15 cellular contexts compared by ENCODE assay signal in the genomic region with DNA sequence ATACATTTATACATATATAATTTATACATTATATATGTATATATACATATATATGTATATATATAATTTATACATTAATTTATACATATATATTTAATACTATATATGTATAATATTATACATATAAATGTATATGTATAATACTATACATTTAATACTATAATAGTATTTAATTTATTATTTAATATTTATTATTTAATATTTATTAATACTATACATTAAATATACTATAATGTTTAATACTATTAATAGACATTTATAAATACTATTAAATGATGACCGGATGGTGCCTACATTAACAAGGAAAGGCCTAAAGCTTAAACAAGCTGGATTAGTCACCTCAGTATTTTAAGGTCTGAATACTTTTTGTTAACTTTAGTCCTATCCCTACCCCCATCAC.
DNase-seq lines count a peak whose midpoint lies in the region; ATAC-seq, FAIRE-seq and TF ChIP-seq lines count a peak whose summit lies in the region.
"Had no signal": no experiment of that assay in that cellular context is flagged by ENCODE, and none has a peak within 500 bp of the region (broad histone marks: within the 10 kb centered on the region; RNA-seq: fewer than 3 reads in every experiment).

No MANE protein-coding gene starts in this region.

- 0 out of 2 replicates have a peak overlapping the region, but pooled peaks have one; percentile 6 for H2AFZ ChIP-seq in H1 (ENCODE audit: low read length)

- no peaks in the 10 kb centered on the region for H3K4me1 Mint-ChIP-seq in naive thymus-derived CD8-positive, alpha-beta T cell
- H3K4me1 Mint-ChIP-seq: CD14-positive monocyte had no signal

- H4K91ac ChIP-seq in H1 (replicated peaks; ENCODE audit: insufficient read length, low read length) = no peak overlapping the region

- H4K20me1 ChIP-seq in H1 (replicated peaks in 1 of 2; ENCODE audit: control insufficient read depth in 1 of 2, insufficient read depth in 2 of 2, low read length in 2 of 2) = no peaks in the 10 kb centered on the region
- H4K20me1 ChIP-seq: BLaER1 had no signal

- H4K5ac ChIP-seq in H1 (ENCODE audit: insufficient read length, low read depth, low read length) = no peak overlapping the region

- no peak overlapping the region for H2BK20ac ChIP-seq in H1 (ENCODE audit: low read length)

- H3K36me3 Mint-ChIP-seq in naive thymus-derived CD8-positive, alpha-beta T cell = no peaks in the 10 kb centered on the region
- H3K36me3 Mint-ChIP-seq: CD14-positive monocyte; CD8-positive, alpha-beta T cell had no signal

- no peak for TF ChIP-seq RAD21 in H1 (IDR thresholded peaks at IDR 0.05 in 1 of 2, conservative IDR thresholded peaks at IDR 0.05 in 1 of 2; ENCODE audit: low read depth in 2 of 2, low read length in 2 of 2)

- H3K79me1 ChIP-seq in H1 (ENCODE audit: low read depth, low read length) = no peaks in the 10 kb centered on the region

- no peak overlapping the region for H3K9ac ChIP-seq in H1 (replicated peaks in 1 of 4; ENCODE audit: extremely low read depth in 1 of 4, low read depth in 3 of 4, low read length in 3 of 4)
- H3K9ac ChIP-seq: BLaER1 had no signal

- TF ChIP-seq CTCF in H1 (IDR thresholded peaks at IDR 0.05; ENCODE audit: control extremely low read depth in 1 of 3, insufficient read depth in 1 of 3, low read depth in 1 of 3, low read length in 3 of 3) (no peak), pancreas (IDR thresholded peaks at IDR 0.05) (no peak)

- H2BK120ac ChIP-seq in H1 (replicated peaks; ENCODE audit: low read depth, low read length) = no peak overlapping the region

- peaks cover 0 to 13% (median 0%) of the 10 kb centered on the region in 9 donors for H3K9me3 Mint-ChIP-seq in naive thymus-derived CD8-positive, alpha-beta T cell
- H3K9me3 Mint-ChIP-seq: CD8-positive, alpha-beta T cell had no signal

- intact Hi-C loops in pancreas (cut with DNase I) = no loop called here

- no peak overlapping the region for H3K4me2 ChIP-seq in H1 (ENCODE audit: insufficient read depth in 1 of 2, low read depth in 2 of 2, low read length in 2 of 2)
- H3K4me2 ChIP-seq: A549, BLaER1 had no signal

- H3K23ac ChIP-seq in H1 (ENCODE audit: insufficient read length) = no peak overlapping the region

- no peaks in the 10 kb centered on the region for H3K23me2 ChIP-seq in H1 (ENCODE audit: low read depth, low read length)

- H2AK5ac ChIP-seq in H1 (ENCODE audit: low read depth, low read length) = no peak overlapping the region

- no peak overlapping the region for H4K8ac ChIP-seq in H1 (ENCODE audit: extremely low read depth, insufficient read depth, low read length)

- no peak overlapping the region for H3K4me3 ChIP-seq in H1 (ENCODE audit: extremely low read depth in 1 of 4, insufficient read depth in 2 of 4, low read depth in 3 of 4, low read length in 4 of 4)
- no peak overlapping the region for H3K4me3 ChIP-seq in pancreas
- H3K4me3 ChIP-seq: A549, BLaER1, GM12878, HAP-1 had no signal

- H3K4me3 Mint-ChIP-seq in naive thymus-derived CD8-positive, alpha-beta T cell = no peak overlapping the region
- H3K4me3 Mint-ChIP-seq: CD14-positive monocyte; CD8-positive, alpha-beta T cell had no signal

- TF ChIP-seq POLR2A in H1 (IDR thresholded peaks at IDR 0.05; ENCODE audit: control extremely low read depth in 1 of 2, low read depth in 2 of 2, low read length in 2 of 2) = no peak

- H3K56ac ChIP-seq in H1 (replicated peaks; ENCODE audit: insufficient read length, low read depth, low read length) = no peak overlapping the region

- H2BK15ac ChIP-seq in H1 (ENCODE audit: low read length) = no peak overlapping the region

- H3K79me2 ChIP-seq in H1 (ENCODE audit: control insufficient read depth in 1 of 2, insufficient read depth in 2 of 2, low read length in 2 of 2) = no peaks in the 10 kb centered on the region

- no peak overlapping the region for H3K27ac Mint-ChIP-seq in naive thymus-derived CD8-positive, alpha-beta T cell
- H3K27ac Mint-ChIP-seq: CD14-positive monocyte; CD8-positive, alpha-beta T cell had no signal

- POLR2A ChIA-PET in H1 (lab: Charles Lee; ENCODE audit: partially characterized antibody) = no interaction called here
- POLR2A ChIA-PET in naive thymus-derived CD8-positive, alpha-beta T cell (lab: Charles Lee) = no interaction called here

- H3K27me3 ChIP-seq in H1 (replicated peaks in 1 of 4; ENCODE audit: control insufficient read depth in 3 of 4, extremely low read depth in 1 of 4, insufficient read depth in 3 of 4, low read length in 3 of 4) (no peaks in the 10 kb centered on the region), pancreas (no peaks in the 10 kb centered on the region)
- H3K27me3 ChIP-seq: BLaER1 had no signal

- ATAC-seq in pancreas (no peak), HG03135 (IDR thresholded peaks at IDR 0.05; ENCODE audit: unreplicated experiment) (no peak)
- ATAC-seq in naive thymus-derived CD8-positive, alpha-beta T cell = no peak
- ATAC-seq: A549; CD8-positive, alpha-beta T cell; GM12878 had no signal

- TF ChIP-seq EP300 in H1 (IDR thresholded peaks at IDR 0.05; ENCODE audit: borderline replicate concordance in 1 of 2, low read depth in 2 of 2, low read length in 2 of 2) = no peak

- H3K27me3 Mint-ChIP-seq in naive thymus-derived CD8-positive, alpha-beta T cell = no peaks in the 10 kb centered on the region

- DNase-seq in RCC 7860 (ENCODE audit: low spot score) = no peak
- DNase-seq in H1 (ENCODE audit: low read depth in 1 of 2, low spot score in 2 of 2) = no peak
- no peak for DNase-seq in pancreas
- no peak for DNase-seq in naive thymus-derived CD8-positive, alpha-beta T cell
- no peak for DNase-seq in kidney tubule cell (ENCODE audit: low spot score)
- DNase-seq: Calu3; CD8-positive, alpha-beta T cell; DMS79 treated with DMSO at 0.1 percent for 48 hours had no signal

- 91% methylated on average over 1 of the region's 1 CpG; no CpG with 5 or more reads in 1 of the 2 experiments for WGBS in H1 (ENCODE audit: extremely low coverage in 1 of 2, insufficient coverage in 1 of 2, insufficient read length in 1 of 2, insufficient replicate concordance in 2 of 2, low coverage in 1 of 2, low lambda C conversion rate in 2 of 2, missing lambda C conversion rate in 1 of 2), 2 experiments
- WGBS in pancreas, 2 donors = 64 to 91% methylated on average over 1 of the region's 1 CpG

- H3K4ac ChIP-seq in H1 (replicated peaks; ENCODE audit: insufficient read length, low read depth, low read length) = no peak overlapping the region

- CTCF ChIA-PET in H1 (lab: Charles Lee; ENCODE audit: partially characterized antibody) = interaction anchor here (0.9 kb wide), 1 partner anchor 9 kb away, joined by 3 read pairs; no protein-coding TSS in a partner anchor

- no peak overlapping the region for H2BK12ac ChIP-seq in H1 (ENCODE audit: low read depth, low read length)

- FAIRE-seq in RCC 7860 (lab: Jason Lieb, UNC) = peak; percentile 83
- FAIRE-seq in H1 (lab: Jason Lieb, UNC) = no peak
- peak; percentile 98 for FAIRE-seq in pancreas (lab: Jason Lieb, UNC)
- FAIRE-seq: A549, GM12878 had no signal

- H3K36me3 ChIP-seq in H1 (ENCODE audit: control insufficient read depth in 2 of 4, insufficient read depth in 4 of 4, low read length in 3 of 4) (no peaks in the 10 kb centered on the region), pancreas (no peaks in the 10 kb centered on the region)
- H3K36me3 ChIP-seq: BLaER1, HAP-1 had no signal

- no peak overlapping the region for H3K18ac ChIP-seq in H1 (ENCODE audit: extremely low read depth, low read length)

- no peaks in the 10 kb centered on the region for H3K4me1 ChIP-seq in H1 (replicated peaks in 1 of 4; ENCODE audit: control insufficient read depth in 3 of 4, insufficient read depth in 4 of 4, low read length in 3 of 4)
- H3K4me1 ChIP-seq in pancreas = no peaks in the 10 kb centered on the region
- H3K4me1 ChIP-seq: A549, BLaER1, HAP-1 had no signal

- no peak overlapping the region for H2BK5ac ChIP-seq in H1 (ENCODE audit: low read depth, low read length)

- no peak overlapping the region for H3K27ac ChIP-seq in H1 (ENCODE audit: low read depth, low read length)
- H3K27ac ChIP-seq in pancreas = no peak overlapping the region
- H3K27ac ChIP-seq: A549, BLaER1, HL-60 had no signal

- H3K9me3 ChIP-seq in H1 (ENCODE audit: insufficient read depth in 2 of 2, low read depth in 1 of 2, low read length in 1 of 2) = no peaks in the 10 kb centered on the region
- no peaks in the 10 kb centered on the region for H3K9me3 ChIP-seq in pancreas
- H3K9me3 ChIP-seq: A549, BLaER1, HAP-1 had no signal

- no peak overlapping the region for H3K14ac ChIP-seq in H1 (ENCODE audit: insufficient read length)

TF ChIP-seq in H1, 55 proteins besides CTCF, POLR2A, EP300 and RAD21 (continues in another document):
- TF ChIP-seq CBX5 (IDR thresholded peaks at IDR 0.05; ENCODE audit: low read depth, low read length) (no peak), CHD2 (IDR thresholded peaks at IDR 0.05; ENCODE audit: low read length) (no peak), MAX (IDR thresholded peaks at IDR 0.05) (no peak), SRF (IDR thresholded peaks at IDR 0.05; ENCODE audit: low read depth, low read length) (no peak), EZH2 (IDR thresholded peaks at IDR 0.05; ENCODE audit: low read depth, low read length, severe bottlenecking) (no peak), POLR2AphosphoS5 (IDR thresholded peaks at IDR 0.05; ENCODE audit: low read depth, low read length) (no peak), RNF2 (IDR thresholded peaks at IDR 0.05; ENCODE audit: borderline replicate concordance, low read depth, low read length, missing control alignments, poor library complexity, severe bottlenecking) (no peak), YY1 (IDR thresholded peaks at IDR 0.05; ENCODE audit: low read depth, low read length) (no peak), FOSL1 (IDR thresholded peaks at IDR 0.05; ENCODE audit: insufficient read depth, low read depth, low read length) (no peak)
